ENCODE assay signal across 33 cellular contexts in genomic region chr20:62958388-62959100, GRCh38. TPM values are rescaled to one million over a fixed set of nuclear protein-coding genes. Genes with fewer than 3 reads are reported as not detected.
"Had no signal": no experiment of that assay in that cellular context is flagged by ENCODE, and none has a peak within 500 bp of the region (broad histone marks: within the 10 kb centered on the region; RNA-seq: fewer than 3 reads in every experiment).

No MANE protein-coding gene starts in this region.

- H3K27ac ChIP-seq: esophagus muscularis mucosa, heart right ventricle, left lung, skin epidermis, thoracic aorta, upper lobe of left lung, vagina had no signal

- H3K9me3 ChIP-seq: esophagus muscularis mucosa, heart right ventricle, left lung, mucosa of descending colon, thoracic aorta, upper lobe of left lung, vagina had no signal

- H3K27me3 ChIP-seq: esophagus muscularis mucosa, heart right ventricle, left lung, upper lobe of left lung, vagina had no signal

- DNase-seq: activated CD4-positive, alpha-beta T cell treated with anti-CD3 and anti-CD28 coated beads for 36 hours; activated CD4-positive, CD25-positive, alpha-beta regulatory T cell; activated CD8-positive, alpha-beta memory T cell treated with anti-CD3 and anti-CD28 coated beads, Interleukin-2, amount 10 ng/mL, durations not matched to agents 7 days and 5 days; activated CD8-positive, alpha-beta T cell treated with anti-CD3 and anti-CD28 coated beads, Interleukin-2, amount 10 ng/mL, durations not matched to agents 7 days and 5 days; activated T-cell treated with anti-CD3 and anti-CD28 coated beads, Interleukin-2, amount 50 U/mL, for 48 hours; anterior cingulate cortex; dermis blood vessel endothelial cell; effector CD4-positive, alpha-beta T cell; foreskin melanocyte; heart right ventricle; mesendoderm; stimulated activated CD4-positive, alpha-beta T cell treated with anti-CD3 and anti-CD28 coated beads, Interleukin-4, amount 100 ng/mL, for 24 hours had no signal

- H3K36me3 ChIP-seq: thoracic aorta, vagina had no signal

- FAIRE-seq: bronchial epithelial cell, colon had no signal

- ATAC-seq: activated CD4-positive, alpha-beta T cell treated with anti-CD3 and anti-CD28 coated beads for 36 hours; activated CD8-positive, alpha-beta memory T cell treated with anti-CD3 and anti-CD28 coated beads, Interleukin-2, amount 10 ng/mL, durations not matched to agents 7 days and 5 days; activated CD8-positive, alpha-beta T cell treated with anti-CD3 and anti-CD28 coated beads, Interleukin-2, amount 10 ng/mL, durations not matched to agents 7 days and 5 days; heart right ventricle; left lung; mucosa of descending colon; sciatic nerve; stimulated activated effector memory CD8-positive, alpha-beta T cell treated with anti-CD3 and anti-CD28 coated beads, Interleukin-12 subunit alpha, Interleukin-12 subunit beta, amount 100 ng/mL, for 72 hours had no signal

- H3K4me3 ChIP-seq: esophagus muscularis mucosa, heart right ventricle, left lung, lung, mucosa of descending colon, skin epidermis, thoracic aorta, upper lobe of left lung, vagina had no signal

RNA-seq across cellular contexts. Expression of gene SLC17A9, which starts 6.0 kb away (rescaled TPM):
- total RNA-seq: myocyte, osteocyte had no signal

RNA-seq across cellular contexts. Expression of gene BHLHE23, which starts 48.2 kb away (rescaled TPM):
- total RNA-seq: activated CD4-positive, alpha-beta T cell treated with anti-CD3 and anti-CD28 coated beads for 36 hours; activated CD8-positive, alpha-beta memory T cell treated with anti-CD3 and anti-CD28 coated beads, Interleukin-2, amount 10 ng/mL, durations not matched to agents 7 days and 5 days; activated CD8-positive, alpha-beta T cell treated with anti-CD3 and anti-CD28 coated beads, Interleukin-2, amount 10 ng/mL, durations not matched to agents 7 days and 5 days; activated T-helper 2 cell treated with anti-CD3 and anti-CD28 coated beads, Interferon-gamma antibody, Interleukin-2, Interleukin-4, amounts not matched to agents 10 μg/mL and 5 μg/mL and 100 μg/mL, durations not matched to agents 14 hours and 24 hours and 36 hours; bronchial epithelial cell; dermis blood vessel endothelial cell; esophagus muscularis mucosa; glomerular endothelial cell; heart right ventricle; left lung; lung; mucosa of descending colon; myocyte; natural killer cell treated with Interleukin-12 subunit alpha and Interleukin-12 subunit beta and Interleukin-15 and Interleukin-18, amount 100 ng/mL, for 72 hours; osteocyte; progenitor cell of endocrine pancreas; renal cortical epithelial cell; sciatic nerve; subcutaneous adipose tissue; thoracic aorta; upper lobe of left lung; vagina had no signal
- polyA plus RNA-seq: adipose tissue, lung had no signal
